ENCODE assay signal across 10 cellular contexts in the genomic region with DNA sequence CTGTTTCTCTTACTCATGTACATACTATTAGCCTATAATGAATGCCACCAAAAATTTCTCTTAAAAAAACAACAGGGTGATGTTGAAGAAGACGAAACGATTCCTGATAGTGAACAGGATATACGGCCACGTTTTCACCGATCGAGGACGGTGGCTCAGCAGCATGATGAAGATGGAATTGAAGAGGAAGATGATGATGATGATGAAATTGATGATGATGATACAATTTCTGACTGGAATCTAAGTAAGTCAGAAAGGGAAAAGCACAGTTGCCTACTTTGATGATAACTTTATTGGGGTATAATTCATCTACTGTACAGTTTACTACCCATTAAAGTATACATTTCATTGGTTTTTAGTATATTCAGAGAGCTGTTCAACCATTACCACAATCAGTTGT.
"Had no signal": no experiment of that assay in that cellular context is flagged by ENCODE, and none has a peak within 500 bp of the region (broad histone marks: within the 10 kb centered on the region; RNA-seq: fewer than 3 reads in every experiment).

No MANE protein-coding gene starts in this region.

- H3K9ac ChIP-seq: GM23248 had no signal

- H3K9me3 ChIP-seq: HAP-1 had no signal

- H3K4me3 ChIP-seq: GM23248, GM23338, HAP-1 had no signal

- H3K4me1 ChIP-seq: HAP-1 had no signal

- H3K27ac ChIP-seq: GM23248 had no signal

- FAIRE-seq: H1 had no signal

- DNase-seq: GM23248, GOT3, H7, H9, HCEC 1CT, HFFc6 had no signal

- H2AFZ ChIP-seq: GM23248, GM23338 had no signal

- ATAC-seq: GM23338, HCT116 had no signal

- H3K4me2 ChIP-seq: GM23338 had no signal
